Comparison of ENCODE assay signal across 8 cellular contexts in genomic region chr6:15243994-15244604, GRCh38. TPM values are rescaled to one million over a fixed set of nuclear protein-coding genes. Genes with fewer than 3 reads are reported as not detected.
DNase-seq lines count a peak whose midpoint lies in the region; ATAC-seq, FAIRE-seq and TF ChIP-seq lines count a peak whose summit lies in the region.

No MANE protein-coding gene starts in this region.

- in situ Hi-C loops in brain microvascular endothelial cell (cut with HindIII; ENCODE audit: low pct_ligation_motif_present, low sequenced_read_pairs), result no loop called here

- H3K4me2 ChIP-seq in A549, result peak overlapping the region; percentile 77

- no peak for TF ChIP-seq POLR2A in A549 (IDR thresholded peaks at IDR 0.05; ENCODE audit: low read length)

- no peak for TF ChIP-seq EP300 in A549 (IDR thresholded peaks at IDR 0.05)

- H3K9me3 ChIP-seq in A549 (no peaks in the 10 kb centered on the region), HEK293 (ENCODE audit: control insufficient read depth, insufficient read depth, low read depth, low read length) (no peaks in the 10 kb centered on the region), mesodermal cell (ENCODE audit: control insufficient read depth, low read length) (no peaks in the 10 kb centered on the region)

- CTCF ChIA-PET in A549 (lab: Yijun Ruan, JAX) (no interaction called here), HEK293 (lab: Yijun Ruan, JAX) (interaction anchor here (0.6 kb wide), 2 partner anchors 16 to 57 kb away, joined by 3 to 4 read pairs; no protein-coding TSS in a partner anchor)

- peak overlapping the region; percentile 89 for H3K4me3 ChIP-seq in A549
- no peak overlapping the region for H3K4me3 ChIP-seq in HEK293 (ENCODE audit: low read depth, low read length)
- H3K4me3 ChIP-seq in brain microvascular endothelial cell (ENCODE audit: low read depth, low read length), result peak overlapping the region; percentile 91
- H3K4me3 ChIP-seq in mesodermal cell (ENCODE audit: extremely low read depth, insufficient read depth, low read length, poor library complexity, severe bottlenecking), result peak overlapping the region; percentile 72

- peak in 1 of 2 experiments; percentile 10 for DNase-seq in A549 (ENCODE audit: low read depth in 1 of 2, low spot score in 1 of 2)
- no peak for DNase-seq in brain microvascular endothelial cell
- DNase-seq in GF-D8 (lab: John Stamatoyannopoulos, UW), result no peak
- no peak for DNase-seq in iPS-NIHi7 (ENCODE audit: extremely low spot score)
- no peak for DNase-seq in NCI-H1694 (lab: John Stamatoyannopoulos, UW)

- no peak for TF ChIP-seq RAD21 in A549 (conservative IDR thresholded peaks at IDR 0.05 in 1 of 2, IDR thresholded peaks at IDR 0.05 in 1 of 2)

- H3K4me1 ChIP-seq in A549 (0 out of 3 replicates have a peak, but pooled peaks cover 3% of the 10 kb centered on the region), HEK293 (ENCODE audit: control insufficient read depth, insufficient read depth, low read length) (peaks cover 11% of the 10 kb centered on the region), mesodermal cell (ENCODE audit: control insufficient read depth, insufficient read depth, low read length, poor library complexity, severe bottlenecking) (peaks cover 4% of the 10 kb centered on the region)

- WGBS in A549 (ENCODE audit: missing lambda C conversion rate), result 84% methylated on average over 24 of the region's 24 CpGs
- WGBS in mesodermal cell (ENCODE audit: insufficient coverage in 2 of 2), 2 experiments, result 20 to 23% methylated on average over 19 to 24 of the region's 24 CpGs

- TF ChIP-seq CTCF in A549 (IDR thresholded peaks at IDR 0.05) (no peak), HEK293 (tag by site-specific recombination; IDR thresholded peaks at IDR 0.05) (no peak), brain microvascular endothelial cell (IDR thresholded peaks at IDR 0.05; ENCODE audit: low read depth, low read length, missing control alignments) (no peak)

- POLR2A ChIA-PET in A549 (lab: Yijun Ruan, JAX) (no interaction called here), HEK293 (lab: Yijun Ruan, JAX) (no interaction called here)

- H3K27me3 ChIP-seq in brain microvascular endothelial cell (replicated peaks), result no peaks in the 10 kb centered on the region

- H3K36me3 ChIP-seq in HEK293 (ENCODE audit: control insufficient read depth in 2 of 2, insufficient read depth in 1 of 2, low read length in 2 of 2) (no peaks in the 10 kb centered on the region), brain microvascular endothelial cell (replicated peaks) (no peaks in the 10 kb centered on the region), mesodermal cell (ENCODE audit: control insufficient read depth, insufficient read depth, low read length) (no peaks in the 10 kb centered on the region)

- ATAC-seq in A549 (no peak), GM21367 (IDR thresholded peaks at IDR 0.05; ENCODE audit: unreplicated experiment) (no peak)

- H3K27ac ChIP-seq in A549 (peak overlapping the region; percentile 99 to 100), HEK293 (ENCODE audit: extremely low read depth, low read depth, low read length) (peak overlapping the region; percentile 97; the same call in 1 of the 2 replicates), brain microvascular endothelial cell (no peak overlapping the region), mesodermal cell (ENCODE audit: low read depth, low read length, severe bottlenecking) (peak overlapping the region; percentile 68)

- FAIRE-seq in A549 (lab: Jason Lieb, UNC), result no peak

TF ChIP-seq in A549, 52 proteins besides CTCF, POLR2A, EP300 and RAD21:
- TF ChIP-seq KDM1A (IDR thresholded peaks at IDR 0.05; ENCODE audit: low read depth) (no peak), FOXS1 (CRISPR knock-in tag; IDR thresholded peaks at IDR 0.05) (no peak), RFX5 (IDR thresholded peaks at IDR 0.05) (no peak), BHLHE40 (IDR thresholded peaks at IDR 0.05; ENCODE audit: low read depth, low read length) (no peak), CHD2 (IDR thresholded peaks at IDR 0.05; ENCODE audit: low read length, partially characterized antibody) (no peak), RARB (CRISPR knock-in tag; IDR thresholded peaks at IDR 0.05) (no peak), SMC3 (IDR thresholded peaks at IDR 0.05) (no peak), ELK1 (IDR thresholded peaks at IDR 0.05; ENCODE audit: low read depth, low read length) (no peak), CEBPB (IDR thresholded peaks at IDR 0.05) (no peak), POLR2AphosphoS2 (conservative IDR thresholded peaks at IDR 0.05; ENCODE audit: low read length) (no peak), ZFP36 (IDR thresholded peaks at IDR 0.05; ENCODE audit: borderline replicate concordance, partially characterized antibody) (no peak)

TF ChIP-seq in HEK293, 187 proteins besides CTCF, POLR2A, EP300 and RAD21:
- TF ChIP-seq ZNF10 (tag by site-specific recombination; IDR thresholded peaks at IDR 0.05) (peak; percentile 42; the same call in 1 of the 2 replicates), ZNF341 (tag by site-specific recombination; IDR thresholded peaks at IDR 0.05; ENCODE audit: low read depth) (no peak), ELK4 (IDR thresholded peaks at IDR 0.05; ENCODE audit: borderline replicate concordance, low read depth, low read length) (no peak), ZNF157 (tag by site-specific recombination; IDR thresholded peaks at IDR 0.05) (no peak), ZNF335 (tag by site-specific recombination; conservative IDR thresholded peaks at IDR 0.05) (peak; percentile 39)

RNA-seq across cellular contexts. Expression of gene JARID2, which starts 1.8 kb away (rescaled TPM):
- polyA plus RNA-seq in A549 (2011; rRNA removed) (8.3 and 10.0 TPM in 2 replicates), A549 (2017; fragmentation: RNase III; extraction: RNeasy Plus Mini Kit Qiagen cat#74134 plus additional on column Dnase treatment) (6.7 to 7.8 TPM (median 7.3 TPM) in 3 replicates)
- polyA plus RNA-seq in A549 (2012; cell fraction: cytosol; rRNA removed), result 4.1 and 4.4 TPM in 2 replicates
- 5.8 and 6.1 TPM in 2 replicates for polyA plus RNA-seq in A549 (2012; cell fraction: nucleus; rRNA removed)
- polyA minus RNA-seq in A549 (2011; rRNA and poly(A)+ RNA removed), result 11.8 and 13.0 TPM in 2 replicates
- 32.9 TPM for polyA plus RNA-seq in mesodermal cell (2013, experiment 1 of 2)
- 28.8 TPM for polyA plus RNA-seq in mesodermal cell (2013, experiment 2 of 2)
